1 cellular context compared by ENCODE assay signal in genomic region chr2:153478289-153479261, GRCh38.
TF ChIP-seq lines count a peak whose summit lies in the region.

Gene RPRM (minus strand): TSS chr2:153478762. CDS start chr2:153478565, 197 bp downstream.

TF ChIP-seq in HepG2, 621 proteins besides CTCF, POLR2A, EP300 and RAD21 (continued from another document and continues in another):
- TF ChIP-seq FOXO4 (CRISPR knock-in tag; conservative IDR thresholded peaks at IDR 0.05) (no peak), ZNF441 (CRISPR knock-in tag; IDR thresholded peaks at IDR 0.05; ENCODE audit: borderline replicate concordance) (no peak), ZNF382 (CRISPR knock-in tag; IDR thresholded peaks at IDR 0.05; ENCODE audit: borderline replicate concordance) (no peak), SPEN (CRISPR knock-in tag; IDR thresholded peaks at IDR 0.05; ENCODE audit: low read depth) (no peak; the same call in none of the 2 replicates), TCF7 (IDR thresholded peaks at IDR 0.05; ENCODE audit: low read depth) (no peak), ZNF460 (CRISPR knock-in tag; IDR thresholded peaks at IDR 0.05; ENCODE audit: borderline replicate concordance) (no peak), FUBP1 (CRISPR knock-in tag; IDR thresholded peaks at IDR 0.05; ENCODE audit: borderline replicate concordance) (no peak), ZBTB3 (CRISPR knock-in tag; IDR thresholded peaks at IDR 0.05; ENCODE audit: borderline replicate concordance, low read depth) (no peak), ZNF75D (CRISPR knock-in tag; IDR thresholded peaks at IDR 0.05; ENCODE audit: borderline replicate concordance) (no peak), ZNF547 (CRISPR knock-in tag; IDR thresholded peaks at IDR 0.05) (peak; percentile 68; the same call in 1 of the 2 replicates), KDM3A (CRISPR knock-in tag; IDR thresholded peaks at IDR 0.05; ENCODE audit: low read depth) (0 out of 2 replicates have a peak, but pooled peaks have one; percentile 15), EEA1 (CRISPR knock-in tag; IDR thresholded peaks at IDR 0.05; ENCODE audit: borderline replicate concordance) (no peak), MEIS2 (CRISPR knock-in tag; IDR thresholded peaks at IDR 0.05) (peak; percentile 44; the same call in 1 of the 2 replicates), ZNF34 (CRISPR knock-in tag; IDR thresholded peaks at IDR 0.05; ENCODE audit: borderline replicate concordance) (0 out of 2 replicates have a peak, but pooled peaks have one; percentile 73), ZSCAN29 (CRISPR knock-in tag; conservative IDR thresholded peaks at IDR 0.05) (0 out of 2 replicates have a peak, but pooled peaks have one; percentile 48), HDAC2 (CRISPR knock-in tag; IDR thresholded peaks at IDR 0.05) (no peak), ZNF546 (CRISPR knock-in tag; conservative IDR thresholded peaks at IDR 0.05) (no peak), SP2 (CRISPR knock-in tag; IDR thresholded peaks at IDR 0.05) (peak; percentile 39; the same call in 1 of the 2 replicates), THAP9 (CRISPR knock-in tag; IDR thresholded peaks at IDR 0.05; ENCODE audit: borderline replicate concordance) (no peak), ZBTB26 (CRISPR knock-in tag; IDR thresholded peaks at IDR 0.05; ENCODE audit: borderline replicate concordance) (no peak), ZNF331 (CRISPR knock-in tag; IDR thresholded peaks at IDR 0.05) (peak; percentile 16; the same call in 1 of the 2 replicates), ARHGAP35 (CRISPR knock-in tag; IDR thresholded peaks at IDR 0.05; ENCODE audit: borderline replicate concordance) (peak; percentile 24; the same call in 1 of the 2 replicates), MBNL3 (CRISPR knock-in tag; conservative IDR thresholded peaks at IDR 0.05) (no peak), TAF15 (IDR thresholded peaks at IDR 0.05; ENCODE audit: low read depth, low read length, poor library complexity, severe bottlenecking) (no peak), SP5 (CRISPR knock-in tag; IDR thresholded peaks at IDR 0.05; ENCODE audit: borderline replicate concordance, low read depth) (no peak), ZNF839 (CRISPR knock-in tag; IDR thresholded peaks at IDR 0.05; ENCODE audit: borderline replicate concordance) (no peak), MEIS1 (CRISPR knock-in tag; IDR thresholded peaks at IDR 0.05; ENCODE audit: borderline replicate concordance) (no peak), SP4 (CRISPR knock-in tag; IDR thresholded peaks at IDR 0.05) (no peak), ZNF878 (CRISPR knock-in tag; IDR thresholded peaks at IDR 0.05) (no peak), CCDC6 (CRISPR knock-in tag; IDR thresholded peaks at IDR 0.05) (peak; percentile 76; the same call in 1 of the 2 replicates), THAP7 (CRISPR knock-in tag; IDR thresholded peaks at IDR 0.05) (no peak), ZNF30 (CRISPR knock-in tag; IDR thresholded peaks at IDR 0.05) (no peak)
- TF ChIP-seq, protein P1, sequence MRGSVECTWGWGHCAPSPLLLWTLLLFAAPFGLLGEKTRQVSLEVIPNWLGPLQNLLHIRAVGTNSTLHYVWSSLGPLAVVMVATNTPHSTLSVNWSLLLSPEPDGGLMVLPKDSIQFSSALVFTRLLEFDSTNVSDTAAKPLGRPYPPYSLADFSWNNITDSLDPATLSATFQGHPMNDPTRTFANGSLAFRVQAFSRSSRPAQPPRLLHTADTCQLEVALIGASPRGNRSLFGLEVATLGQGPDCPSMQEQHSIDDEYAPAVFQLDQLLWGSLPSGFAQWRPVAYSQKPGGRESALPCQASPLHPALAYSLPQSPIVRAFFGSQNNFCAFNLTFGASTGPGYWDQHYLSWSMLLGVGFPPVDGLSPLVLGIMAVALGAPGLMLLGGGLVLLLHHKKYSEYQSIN (CRISPR knock-in tag; IDR thresholded peaks at IDR 0.05; ENCODE audit: borderline replicate concordance) = no peak
- TF ChIP-seq, protein P2, sequence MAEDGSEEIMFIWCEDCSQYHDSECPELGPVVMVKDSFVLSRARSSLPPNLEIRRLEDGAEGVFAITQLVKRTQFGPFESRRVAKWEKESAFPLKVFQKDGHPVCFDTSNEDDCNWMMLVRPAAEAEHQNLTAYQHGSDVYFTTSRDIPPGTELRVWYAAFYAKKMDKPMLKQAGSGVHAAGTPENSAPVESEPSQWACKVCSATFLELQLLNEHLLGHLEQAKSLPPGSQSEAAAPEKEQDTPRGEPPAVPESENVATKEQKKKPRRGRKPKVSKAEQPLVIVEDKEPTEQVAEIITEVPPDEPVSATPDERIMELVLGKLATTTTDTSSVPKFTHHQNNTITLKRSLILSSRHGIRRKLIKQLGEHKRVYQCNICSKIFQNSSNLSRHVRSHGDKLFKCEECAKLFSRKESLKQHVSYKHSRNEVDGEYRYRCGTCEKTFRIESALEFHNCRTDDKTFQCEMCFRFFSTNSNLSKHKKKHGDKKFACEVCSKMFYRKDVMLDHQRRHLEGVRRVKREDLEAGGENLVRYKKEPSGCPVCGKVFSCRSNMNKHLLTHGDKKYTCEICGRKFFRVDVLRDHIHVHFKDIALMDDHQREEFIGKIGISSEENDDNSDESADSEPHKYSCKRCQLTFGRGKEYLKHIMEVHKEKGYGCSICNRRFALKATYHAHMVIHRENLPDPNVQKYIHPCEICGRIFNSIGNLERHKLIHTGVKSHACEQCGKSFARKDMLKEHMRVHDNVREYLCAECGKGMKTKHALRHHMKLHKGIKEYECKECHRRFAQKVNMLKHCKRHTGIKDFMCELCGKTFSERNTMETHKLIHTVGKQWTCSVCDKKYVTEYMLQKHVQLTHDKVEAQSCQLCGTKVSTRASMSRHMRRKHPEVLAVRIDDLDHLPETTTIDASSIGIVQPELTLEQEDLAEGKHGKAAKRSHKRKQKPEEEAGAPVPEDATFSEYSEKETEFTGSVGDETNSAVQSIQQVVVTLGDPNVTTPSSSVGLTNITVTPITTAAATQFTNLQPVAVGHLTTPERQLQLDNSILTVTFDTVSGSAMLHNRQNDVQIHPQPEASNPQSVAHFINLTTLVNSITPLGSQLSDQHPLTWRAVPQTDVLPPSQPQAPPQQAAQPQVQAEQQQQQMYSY (CRISPR knock-in tag; IDR thresholded peaks at IDR 0.05) = no peak
- TF ChIP-seq, protein P3, sequence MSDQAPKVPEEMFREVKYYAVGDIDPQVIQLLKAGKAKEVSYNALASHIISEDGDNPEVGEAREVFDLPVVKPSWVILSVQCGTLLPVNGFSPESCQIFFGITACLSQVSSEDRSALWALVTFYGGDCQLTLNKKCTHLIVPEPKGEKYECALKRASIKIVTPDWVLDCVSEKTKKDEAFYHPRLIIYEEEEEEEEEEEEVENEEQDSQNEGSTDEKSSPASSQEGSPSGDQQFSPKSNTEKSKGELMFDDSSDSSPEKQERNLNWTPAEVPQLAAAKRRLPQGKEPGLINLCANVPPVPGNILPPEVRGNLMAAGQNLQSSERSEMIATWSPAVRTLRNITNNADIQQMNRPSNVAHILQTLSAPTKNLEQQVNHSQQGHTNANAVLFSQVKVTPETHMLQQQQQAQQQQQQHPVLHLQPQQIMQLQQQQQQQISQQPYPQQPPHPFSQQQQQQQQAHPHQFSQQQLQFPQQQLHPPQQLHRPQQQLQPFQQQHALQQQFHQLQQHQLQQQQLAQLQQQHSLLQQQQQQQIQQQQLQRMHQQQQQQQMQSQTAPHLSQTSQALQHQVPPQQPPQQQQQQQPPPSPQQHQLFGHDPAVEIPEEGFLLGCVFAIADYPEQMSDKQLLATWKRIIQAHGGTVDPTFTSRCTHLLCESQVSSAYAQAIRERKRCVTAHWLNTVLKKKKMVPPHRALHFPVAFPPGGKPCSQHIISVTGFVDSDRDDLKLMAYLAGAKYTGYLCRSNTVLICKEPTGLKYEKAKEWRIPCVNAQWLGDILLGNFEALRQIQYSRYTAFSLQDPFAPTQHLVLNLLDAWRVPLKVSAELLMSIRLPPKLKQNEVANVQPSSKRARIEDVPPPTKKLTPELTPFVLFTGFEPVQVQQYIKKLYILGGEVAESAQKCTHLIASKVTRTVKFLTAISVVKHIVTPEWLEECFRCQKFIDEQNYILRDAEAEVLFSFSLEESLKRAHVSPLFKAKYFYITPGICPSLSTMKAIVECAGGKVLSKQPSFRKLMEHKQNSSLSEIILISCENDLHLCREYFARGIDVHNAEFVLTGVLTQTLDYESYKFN (CRISPR knock-in tag; conservative IDR thresholded peaks at IDR 0.05) = no peak
- TF ChIP-seq, protein P4, sequence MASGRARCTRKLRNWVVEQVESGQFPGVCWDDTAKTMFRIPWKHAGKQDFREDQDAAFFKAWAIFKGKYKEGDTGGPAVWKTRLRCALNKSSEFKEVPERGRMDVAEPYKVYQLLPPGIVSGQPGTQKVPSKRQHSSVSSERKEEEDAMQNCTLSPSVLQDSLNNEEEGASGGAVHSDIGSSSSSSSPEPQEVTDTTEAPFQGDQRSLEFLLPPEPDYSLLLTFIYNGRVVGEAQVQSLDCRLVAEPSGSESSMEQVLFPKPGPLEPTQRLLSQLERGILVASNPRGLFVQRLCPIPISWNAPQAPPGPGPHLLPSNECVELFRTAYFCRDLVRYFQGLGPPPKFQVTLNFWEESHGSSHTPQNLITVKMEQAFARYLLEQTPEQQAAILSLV (CRISPR knock-in tag; IDR thresholded peaks at IDR 0.05; ENCODE audit: borderline replicate concordance) = no peak
- TF ChIP-seq, protein P5, sequence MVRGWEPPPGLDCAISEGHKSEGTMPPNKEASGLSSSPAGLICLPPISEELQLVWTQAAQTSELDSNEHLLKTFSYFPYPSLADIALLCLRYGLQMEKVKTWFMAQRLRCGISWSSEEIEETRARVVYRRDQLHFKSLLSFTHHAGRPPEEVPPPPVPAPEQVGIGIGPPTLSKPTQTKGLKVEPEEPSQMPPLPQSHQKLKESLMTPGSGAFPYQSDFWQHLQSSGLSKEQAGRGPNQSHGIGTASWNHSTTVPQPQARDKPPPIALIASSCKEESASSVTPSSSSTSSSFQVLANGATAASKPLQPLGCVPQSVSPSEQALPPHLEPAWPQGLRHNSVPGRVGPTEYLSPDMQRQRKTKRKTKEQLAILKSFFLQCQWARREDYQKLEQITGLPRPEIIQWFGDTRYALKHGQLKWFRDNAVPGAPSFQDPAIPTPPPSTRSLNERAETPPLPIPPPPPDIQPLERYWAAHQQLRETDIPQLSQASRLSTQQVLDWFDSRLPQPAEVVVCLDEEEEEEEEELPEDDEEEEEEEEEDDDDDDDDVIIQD (CRISPR knock-in tag; IDR thresholded peaks at IDR 0.05; ENCODE audit: low read depth) = no peak
- TF ChIP-seq, protein P6, sequence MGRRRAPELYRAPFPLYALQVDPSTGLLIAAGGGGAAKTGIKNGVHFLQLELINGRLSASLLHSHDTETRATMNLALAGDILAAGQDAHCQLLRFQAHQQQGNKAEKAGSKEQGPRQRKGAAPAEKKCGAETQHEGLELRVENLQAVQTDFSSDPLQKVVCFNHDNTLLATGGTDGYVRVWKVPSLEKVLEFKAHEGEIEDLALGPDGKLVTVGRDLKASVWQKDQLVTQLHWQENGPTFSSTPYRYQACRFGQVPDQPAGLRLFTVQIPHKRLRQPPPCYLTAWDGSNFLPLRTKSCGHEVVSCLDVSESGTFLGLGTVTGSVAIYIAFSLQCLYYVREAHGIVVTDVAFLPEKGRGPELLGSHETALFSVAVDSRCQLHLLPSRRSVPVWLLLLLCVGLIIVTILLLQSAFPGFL (CRISPR knock-in tag; IDR thresholded peaks at IDR 0.05) = no peak
